In genomic region chrX:104318330-104319009, GRCh38 we compare ENCODE assay signal across 12 cellular contexts.
DNase-seq lines count a peak whose midpoint lies in the region; ATAC-seq, FAIRE-seq and TF ChIP-seq lines count a peak whose summit lies in the region.
"Had no signal": no experiment of that assay in that cellular context is flagged by ENCODE, and none has a peak within 500 bp of the region (broad histone marks: within the 10 kb centered on the region; RNA-seq: fewer than 3 reads in every experiment).

No MANE protein-coding gene starts in this region.

- H4K8ac ChIP-seq in IMR-90 (ENCODE audit: low read depth in 2 of 2, low read length in 2 of 2), result no peak overlapping the region

- no peaks in the 10 kb centered on the region for H3K36me3 Mint-ChIP-seq in activated T-helper 17 cell treated with anti-CD3 and anti-CD28 coated beads, Interleukin-2, amount 50 U/mL, for 72 hours (ENCODE audit: low read depth)

- 0 out of 2 replicates have a peak overlapping the region, but pooled peaks have one; percentile 45 for H2BK120ac ChIP-seq in IMR-90 (ENCODE audit: low read depth, low read length)

- peak; percentile 57 for DNase-seq in ACHN
- peak; percentile 57 for DNase-seq in IMR-90
- peak; percentile 85 for DNase-seq in bronchial epithelial cell (ENCODE audit: low read depth)
- DNase-seq in left lobe of liver (ENCODE audit: low spot score), result peak; percentile 48
- DNase-seq in DMS114 treated with DMSO at 0.1 percent for 48 hours (lab: John Stamatoyannopoulos, UW; ENCODE audit: unreplicated experiment), result no peak
- DNase-seq: activated T-cell treated with anti-CD3 and anti-CD28 coated beads, Interleukin-2, amount 50 U/mL, for 72 hours; NCI-H187 had no signal

- no peak overlapping the region for H2AK5ac ChIP-seq in IMR-90 (ENCODE audit: low read depth, low read length)

- CTCF ChIA-PET in IMR-90 (lab: Yijun Ruan, JAX), result no interaction called here

- H2BK5ac ChIP-seq in IMR-90 (ENCODE audit: low read depth, low read length, poor library complexity, severe bottlenecking), result no peak overlapping the region

- H3K4me2 ChIP-seq in IMR-90 (ENCODE audit: low read depth, low read length), result no peak overlapping the region

- H3K9me3 Mint-ChIP-seq in activated T-helper 17 cell treated with anti-CD3 and anti-CD28 coated beads, Interleukin-2, amount 50 U/mL, for 72 hours, result no peaks in the 10 kb centered on the region
- H3K9me3 Mint-ChIP-seq: activated T-cell treated with anti-CD3 and anti-CD28 coated beads, Interleukin-2, amount 50 U/mL, for 72 hours had no signal

- H3K4me3 ChIP-seq in IMR-90 (ENCODE audit: insufficient read depth, low read depth, low read length), result no peak overlapping the region
- no peak overlapping the region for H3K4me3 ChIP-seq in bronchial epithelial cell (ENCODE audit: low read depth, low read length)

- H4K20me1 ChIP-seq in IMR-90 (ENCODE audit: insufficient read depth, low read length), result no peaks in the 10 kb centered on the region

- H3K4me1 ChIP-seq in IMR-90 (ENCODE audit: control insufficient read depth, insufficient read depth, low read length), result peaks cover 2% of the 10 kb centered on the region; the same call in 1 of the 2 replicates

- H3K9me3 ChIP-seq in IMR-90 (ENCODE audit: control insufficient read depth, insufficient read depth, low read length), result no peaks in the 10 kb centered on the region

- TF ChIP-seq CTCF in IMR-90 (conservative IDR thresholded peaks at IDR 0.05; ENCODE audit: low read depth, low read length) (no peak), bronchial epithelial cell (IDR thresholded peaks at IDR 0.05; ENCODE audit: insufficient read depth, low read length, severe bottlenecking) (no peak)

- H3K9ac ChIP-seq in IMR-90 (ENCODE audit: low read depth, low read length), result no peak overlapping the region

- H4K91ac ChIP-seq in IMR-90 (ENCODE audit: insufficient read depth, low read depth, low read length), result no peak overlapping the region

- no peaks in the 10 kb centered on the region; the same call in 1 of the 2 replicates for H3K9me1 ChIP-seq in IMR-90 (ENCODE audit: insufficient read depth, low read length)

- H3K27ac ChIP-seq in IMR-90 (ENCODE audit: insufficient read depth, low read length), result no peak overlapping the region
- H3K27ac ChIP-seq: VCaP had no signal

- H3K27me3 ChIP-seq in IMR-90 (ENCODE audit: control insufficient read depth, insufficient read depth, low read length) (peaks cover 3% of the 10 kb centered on the region), bronchial epithelial cell (ENCODE audit: control insufficient read depth, insufficient read depth, low read length) (no peaks in the 10 kb centered on the region)

- 0 out of 2 replicates have a peak, but pooled peaks have one; percentile 35 for ATAC-seq in IMR-90 (ENCODE audit: low read depth)
- peak; percentile 97 for ATAC-seq in left lobe of liver
- no peak for ATAC-seq in GM21529 (IDR thresholded peaks at IDR 0.05; ENCODE audit: unreplicated experiment)
- ATAC-seq in HG03045 (IDR thresholded peaks at IDR 0.05; ENCODE audit: unreplicated experiment), result no peak
- ATAC-seq in activated T-helper 17 cell treated with anti-CD3 and anti-CD28 coated beads, Interleukin-2, amount 50 U/mL, for 72 hours (replicated peaks), result no peak
- ATAC-seq: activated T-cell treated with anti-CD3 and anti-CD28 coated beads, Interleukin-2, amount 50 U/mL, for 72 hours had no signal

- H3K79me1 ChIP-seq in IMR-90 (ENCODE audit: low read depth in 1 of 2, low read length in 2 of 2), result no peaks in the 10 kb centered on the region

- no peak overlapping the region for H3K18ac ChIP-seq in IMR-90 (ENCODE audit: low read depth, low read length)

- H4K5ac ChIP-seq in IMR-90 (ENCODE audit: low read depth, low read length), result no peak overlapping the region

- TF ChIP-seq RAD21 in IMR-90 (IDR thresholded peaks at IDR 0.05; ENCODE audit: low read length), result no peak

- POLR2A ChIA-PET in IMR-90 (lab: Charles Lee; ENCODE audit: unreplicated experiment), result no interaction called here

- no peak overlapping the region for H2AFZ ChIP-seq in IMR-90 (replicated peaks; ENCODE audit: low read length, poor library complexity)

- no peaks in the 10 kb centered on the region for H3K36me3 ChIP-seq in IMR-90 (ENCODE audit: control insufficient read depth, insufficient read depth, low read length)
- no peaks in the 10 kb centered on the region for H3K36me3 ChIP-seq in bronchial epithelial cell (ENCODE audit: control insufficient read depth, insufficient read depth, low read length)

- dilution Hi-C loops in IMR-90 (cut with HindIII; ENCODE audit: low sequenced_read_pairs, unreplicated experiment), result no loop called here

- WGBS in IMR-90 (ENCODE audit: extremely low coverage in 2 of 2, insufficient read length in 1 of 2), 2 experiments, result no CpG with 5 or more reads among the region's 4 CpGs

- peaks cover 8% of the 10 kb centered on the region for H3K27me3 Mint-ChIP-seq in activated T-helper 17 cell treated with anti-CD3 and anti-CD28 coated beads, Interleukin-2, amount 50 U/mL, for 72 hours

- no peak overlapping the region for H2AK9ac ChIP-seq in IMR-90 (replicated peaks; ENCODE audit: low read depth, low read length, poor library complexity)

- in situ Hi-C loops in ACHN (cut with HindIII; ENCODE audit: low pct_ligation_motif_present, low pct_unique_long_range_greater_than_20kb, low sequenced_read_pairs), result no loop called here
- in situ Hi-C loops in IMR-90 (cut with MboI; ENCODE audit: low sequenced_read_pairs), result no loop called here

- no peak overlapping the region for H3K27ac Mint-ChIP-seq in activated T-helper 17 cell treated with anti-CD3 and anti-CD28 coated beads, Interleukin-2, amount 50 U/mL, for 72 hours
- H3K27ac Mint-ChIP-seq: activated T-cell treated with anti-CD3 and anti-CD28 coated beads, Interleukin-2, amount 50 U/mL, for 72 hours had no signal

- no peak overlapping the region for H3K23ac ChIP-seq in IMR-90 (ENCODE audit: low read depth, low read length)

- H3K56ac ChIP-seq in IMR-90 (ENCODE audit: extremely low read depth, insufficient read depth, low read length), result no peak overlapping the region

- H3K4ac ChIP-seq in IMR-90 (ENCODE audit: low read depth, low read length), result 0 out of 2 replicates have a peak overlapping the region, but pooled peaks have one; percentile 1

- no peak overlapping the region for H3K14ac ChIP-seq in IMR-90 (replicated peaks; ENCODE audit: low read depth, low read length)

- no peak for TF ChIP-seq POLR2A in IMR-90 (IDR thresholded peaks at IDR 0.05; ENCODE audit: low read depth, low read length)

- intact Hi-C loops in IMR-90 (cut with micrococcal nuclease), result no loop called here

- no peak overlapping the region; the same call in none of the 2 replicates for H2BK20ac ChIP-seq in IMR-90 (ENCODE audit: low read depth, low read length)

- no peak overlapping the region; the same call in 2 of the 3 replicates for H2BK15ac ChIP-seq in IMR-90 (ENCODE audit: low read depth, low read length)

- no peaks in the 10 kb centered on the region for H3K4me1 Mint-ChIP-seq in activated T-helper 17 cell treated with anti-CD3 and anti-CD28 coated beads, Interleukin-2, amount 50 U/mL, for 72 hours
- H3K4me1 Mint-ChIP-seq: neural crest cell had no signal

- FAIRE-seq in bronchial epithelial cell (lab: Jason Lieb, UNC), result no peak

- no TSS peak for BruUV-seq in IMR-90 (replicated peaks; lab: Mats Ljungman, UMichigan)

- no peak overlapping the region for H3K4me3 Mint-ChIP-seq in activated T-helper 17 cell treated with anti-CD3 and anti-CD28 coated beads, Interleukin-2, amount 50 U/mL, for 72 hours
- H3K4me3 Mint-ChIP-seq: activated T-cell treated with anti-CD3 and anti-CD28 coated beads, Interleukin-2, amount 50 U/mL, for 72 hours; neural crest cell had no signal

TF ChIP-seq in IMR-90, 13 proteins besides CTCF, POLR2A, EP300 and RAD21:
- no peak for TF ChIP-seq NFE2L2 (IDR thresholded peaks at IDR 0.05; ENCODE audit: low read depth, low read length)
- no peak for TF ChIP-seq MXI1 (IDR thresholded peaks at IDR 0.05; ENCODE audit: borderline replicate concordance, low read depth, low read length)
- no peak for TF ChIP-seq RFX5 (IDR thresholded peaks at IDR 0.05; ENCODE audit: low read depth, low read length)

Comparison
In these comparisons a context has a peak if more than half of its experiments do, and no peak if none do; other contexts are left out.
1. ATAC-seq: peak in IMR-90 (single experiment) and left lobe of liver (single experiment); none in GM21529 (single experiment), HG03045 (single experiment) and activated T-helper 17 cell treated with anti-CD3 and anti-CD28 coated beads, Interleukin-2, amount 50 U/mL, for 72 hours (single experiment).